16 cellular contexts compared by ENCODE assay signal in the genomic region with DNA sequence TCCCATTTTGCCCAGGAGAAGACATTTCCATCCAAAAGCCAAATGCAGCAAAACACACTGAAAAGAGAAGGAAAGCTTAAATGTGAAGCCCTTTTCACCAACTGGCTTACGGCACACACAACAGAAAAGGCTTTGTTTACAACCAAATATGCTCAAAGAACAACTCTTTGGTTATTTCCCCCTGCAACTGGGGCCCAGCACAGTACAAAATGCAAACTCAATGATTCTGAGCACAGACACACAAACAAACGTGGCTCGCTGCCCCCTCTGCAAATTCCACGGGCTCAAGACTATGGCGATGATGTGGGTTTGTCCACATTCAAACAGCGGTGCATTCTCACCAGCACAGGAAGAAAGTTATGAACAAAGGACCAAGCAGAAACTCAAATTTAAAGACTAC. TPM values are rescaled to one million over a fixed set of nuclear protein-coding genes. Genes with fewer than 3 reads are reported as not detected.
"Had no signal": no experiment of that assay in that cellular context is flagged by ENCODE, and none has a peak within 500 bp of the region (broad histone marks: within the 10 kb centered on the region; RNA-seq: fewer than 3 reads in every experiment).

No MANE protein-coding gene starts in this region.

- H3K36me3 Mint-ChIP-seq: brain, T-cell had no signal

- H3K4me3 Mint-ChIP-seq: activated CD4-positive, alpha-beta memory T cell treated with anti-CD3 and anti-CD28 coated beads, Interleukin-2, amount 10 ng/mL, durations not matched to agents 7 days and 5 days; activated naive CD4-positive, alpha-beta T cell treated with anti-CD3 and anti-CD28 coated beads for 36 hours; brain; central memory CD8-positive, alpha-beta T cell; dendritic cell treated with granulocyte-macrophage colony-stimulating factor and Interleukin-4, amounts not matched to agents 40 ng/mL and 50 ng/mL, for 4 days; T-cell had no signal

- H3K4me3 ChIP-seq: heart left ventricle, SK-N-MC, stomach had no signal

- ATAC-seq: left ventricle myocardium superior, T-cell had no signal

- H3K9me3 Mint-ChIP-seq: activated CD4-positive, alpha-beta memory T cell treated with anti-CD3 and anti-CD28 coated beads, Interleukin-2, amount 10 ng/mL, durations not matched to agents 7 days and 5 days; activated naive CD4-positive, alpha-beta T cell treated with anti-CD3 and anti-CD28 coated beads for 36 hours; central memory CD8-positive, alpha-beta T cell; dendritic cell treated with granulocyte-macrophage colony-stimulating factor and Interleukin-4, amounts not matched to agents 40 ng/mL and 50 ng/mL, for 4 days; T-cell had no signal

- H3K4me1 Mint-ChIP-seq: activated CD4-positive, alpha-beta memory T cell treated with anti-CD3 and anti-CD28 coated beads, Interleukin-2, amount 10 ng/mL, durations not matched to agents 7 days and 5 days; central memory CD8-positive, alpha-beta T cell; T-cell had no signal

- H3K27ac ChIP-seq: SK-N-MC had no signal

- H3K36me3 ChIP-seq: heart left ventricle, stomach had no signal

- H3K27ac Mint-ChIP-seq: activated CD4-positive, alpha-beta memory T cell treated with anti-CD3 and anti-CD28 coated beads, Interleukin-2, amount 10 ng/mL, durations not matched to agents 7 days and 5 days; activated naive CD4-positive, alpha-beta T cell treated with anti-CD3 and anti-CD28 coated beads for 36 hours; dendritic cell treated with granulocyte-macrophage colony-stimulating factor and Interleukin-4, amounts not matched to agents 40 ng/mL and 50 ng/mL, for 4 days; T-cell had no signal

- DNase-seq: activated CD4-positive, alpha-beta memory T cell treated with anti-CD3 and anti-CD28 coated beads, Interleukin-2, amount 10 ng/mL, durations not matched to agents 7 days and 5 days; activated CD4-positive, alpha-beta T cell treated with anti-CD3 and anti-CD28 coated beads for 1 hour; activated CD8-positive, alpha-beta memory T cell treated with anti-CD3 and anti-CD28 coated beads, Interleukin-2, amount 50 U/mL, for 4 hours; activated naive CD4-positive, alpha-beta T cell treated with anti-CD3 and anti-CD28 coated beads for 36 hours; foreskin fibroblast; heart left ventricle; left ventricle myocardium superior; mesendoderm; T-cell; T1000 had no signal

- H3K9me3 ChIP-seq: heart left ventricle, stomach had no signal

RNA-seq across cellular contexts. Expression of a gene that starts 5.3 kb away (rescaled TPM):
- total RNA-seq: activated CD4-positive, alpha-beta memory T cell treated with anti-CD3 and anti-CD28 coated beads, Interleukin-2, amount 10 ng/mL, durations not matched to agents 7 days and 5 days; activated naive CD4-positive, alpha-beta T cell treated with anti-CD3 and anti-CD28 coated beads for 36 hours; osteocyte; T-cell had no signal
